Comparison of ENCODE assay signal across 21 cellular contexts in the genomic region with DNA sequence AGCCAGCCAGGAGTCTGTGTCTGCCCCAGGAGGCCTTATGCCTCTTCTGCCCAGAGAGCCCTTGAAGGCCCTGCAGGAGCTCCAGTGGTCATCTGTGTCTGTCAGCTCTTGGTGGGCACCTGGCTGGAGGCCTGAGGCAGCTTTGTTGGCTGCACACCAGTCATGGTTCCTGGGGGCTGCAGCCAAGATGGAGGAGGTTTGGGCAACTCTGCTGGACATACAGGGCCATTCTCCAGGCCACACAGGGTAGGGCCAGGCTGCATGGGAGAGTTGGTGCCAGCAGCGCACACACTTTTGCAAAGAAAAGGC. TPM values are rescaled to one million over a fixed set of nuclear protein-coding genes. Genes with fewer than 3 reads are reported as not detected.
"Had no signal": no experiment of that assay in that cellular context is flagged by ENCODE, and none has a peak within 500 bp of the region (broad histone marks: within the 10 kb centered on the region; RNA-seq: fewer than 3 reads in every experiment).

No MANE protein-coding gene starts in this region.

- H3K36me3 ChIP-seq: breast epithelium, WERI-Rb-1 had no signal

- DNase-seq: activated naive CD4-positive, alpha-beta T cell; activated T-cell treated with anti-CD3 and anti-CD28 coated beads for 4 hours; aorta; caudate nucleus; Kasumi-1; KBM-7; NCI-H1092 treated with DMSO at 0.1 percent for 48 hours; NCI-H1436; NCI-H1694 treated with DMSO at 0.1 percent for 48 hours; NCI-H2029 treated with DMSO at 0.1 percent for 48 hours; NCI-H345; NCI-H510A; NCI-H526 treated with DMSO at 0.1 percent for 48 hours; T-helper 2 cell; T1000; WERI-Rb-1 had no signal

- H3K27ac ChIP-seq: breast epithelium, SK-N-MC, WERI-Rb-1 had no signal

- ATAC-seq: Right ventricle myocardium inferior, T-cell had no signal

- H3K27me3 ChIP-seq: breast epithelium had no signal

- H3K4me3 ChIP-seq: breast epithelium, SK-N-MC had no signal

- H3K9me3 ChIP-seq: breast epithelium had no signal

RNA-seq across cellular contexts. Expression of gene MFAP4, which starts 53.9 kb away (rescaled TPM):
- total RNA-seq: activated T-helper 2 cell treated with anti-CD3 and anti-CD28 coated beads, Interferon-gamma antibody, Interleukin-2, Interleukin-4, amounts not matched to agents 10 μg/mL and 5 μg/mL and 100 μg/mL, durations not matched to agents 14 hours and 24 hours and 36 hours had no signal
